ENCODE assay signal across 24 cellular contexts in genomic region chr16:51239196-51239595, GRCh38.
"Had no signal": no experiment of that assay in that cellular context is flagged by ENCODE, and none has a peak within 500 bp of the region (broad histone marks: within the 10 kb centered on the region; RNA-seq: fewer than 3 reads in every experiment).

No MANE protein-coding gene starts in this region.

- H3K4me1 Mint-ChIP-seq: activated naive CD4-positive, alpha-beta T cell treated with anti-CD3 and anti-CD28 coated beads, Interleukin-2, amount 10 ng/mL, durations not matched to agents 7 days and 5 days had no signal

- H3K27ac Mint-ChIP-seq: activated CD8-positive, alpha-beta T cell treated with anti-CD3 and anti-CD28 coated beads for 36 hours; activated naive CD4-positive, alpha-beta T cell treated with anti-CD3 and anti-CD28 coated beads, Interleukin-2, amount 10 ng/mL, durations not matched to agents 7 days and 5 days; activated T-cell treated with anti-CD3 and anti-CD28 coated beads, Interleukin-2, amount 50 U/mL, for 72 hours; activated T-helper 2 cell treated with anti-CD3 and anti-CD28 coated beads, Interferon-gamma antibody, Interleukin-2, Interleukin-4, amounts not matched to agents 10 μg/mL and 5 μg/mL and 100 μg/mL, durations not matched to agents 14 hours and 24 hours and 36 hours; brain; T-helper 1 cell treated with Interleukin-12 subunit alpha and Interleukin-12 subunit beta and Interleukin-4 antibody, amounts not matched to agents 30 μg/mL and 1 μg/mL, for 36 hours had no signal

- H3K4me3 Mint-ChIP-seq: activated CD8-positive, alpha-beta T cell treated with anti-CD3 and anti-CD28 coated beads for 36 hours; activated naive CD4-positive, alpha-beta T cell treated with anti-CD3 and anti-CD28 coated beads, Interleukin-2, amount 10 ng/mL, durations not matched to agents 7 days and 5 days; activated T-cell treated with anti-CD3 and anti-CD28 coated beads, Interleukin-2, amount 50 U/mL, for 72 hours; T-helper 1 cell treated with Interleukin-12 subunit alpha and Interleukin-12 subunit beta and Interleukin-4 antibody, amounts not matched to agents 30 μg/mL and 1 μg/mL, for 36 hours had no signal

- H3K4me3 ChIP-seq: MG63 had no signal

- H3K9me3 ChIP-seq: MG63 had no signal

- H3K36me3 Mint-ChIP-seq: activated naive CD4-positive, alpha-beta T cell treated with anti-CD3 and anti-CD28 coated beads, Interleukin-2, amount 10 ng/mL, durations not matched to agents 7 days and 5 days; brain had no signal

- H3K36me3 ChIP-seq: MG63 had no signal

- H3K27me3 Mint-ChIP-seq: activated naive CD4-positive, alpha-beta T cell treated with anti-CD3 and anti-CD28 coated beads, Interleukin-2, amount 10 ng/mL, durations not matched to agents 7 days and 5 days had no signal

- ATAC-seq: activated CD4-positive, CD25-positive, alpha-beta regulatory T cell treated with anti-CD3 and anti-CD28 coated beads, Interleukin-2, amount 50 U/mL, for 24 hours; activated CD8-positive, alpha-beta T cell treated with anti-CD3 and anti-CD28 coated beads for 36 hours; activated T-cell treated with anti-CD3 and anti-CD28 coated beads, Interleukin-2, amount 50 U/mL, for 72 hours; Panc1 had no signal

- DNase-seq: activated CD4-positive, alpha-beta T cell treated with anti-CD3 and anti-CD28 coated beads for 4 hours; activated CD8-positive, alpha-beta memory T cell treated with anti-CD3 and anti-CD28 coated beads, Interleukin-2, amount 50 U/mL, for 4 hours; activated CD8-positive, alpha-beta T cell treated with anti-CD3 and anti-CD28 coated beads for 36 hours; activated gamma-delta T cell treated with Interleukin-2 at 50 U/mL for 16 hours; activated naive CD4-positive, alpha-beta T cell treated with anti-CD3 and anti-CD28 coated beads, Interleukin-2, amount 10 ng/mL, durations not matched to agents 7 days and 5 days; activated T-cell treated with anti-CD3 and anti-CD28 coated beads, Interleukin-2, amount 50 U/mL, for 72 hours; amniotic stem cell; MG63; MV-4-11; NCI-H1092 treated with DMSO at 0.1 percent for 48 hours; NCI-H1436; NCI-H187; NCI-H2081; NCI-H510A treated with DMSO at 0.1 percent for 48 hours; NCI-H69; NK-92 treated with Interleukin-12 subunit alpha and Interleukin-12 subunit beta, amount 100 ng/mL, for 24 hours; OCI-M1; Right ventricle myocardium superior; RPMI8226 had no signal
